8 cellular contexts compared by ENCODE assay signal in the genomic region with DNA sequence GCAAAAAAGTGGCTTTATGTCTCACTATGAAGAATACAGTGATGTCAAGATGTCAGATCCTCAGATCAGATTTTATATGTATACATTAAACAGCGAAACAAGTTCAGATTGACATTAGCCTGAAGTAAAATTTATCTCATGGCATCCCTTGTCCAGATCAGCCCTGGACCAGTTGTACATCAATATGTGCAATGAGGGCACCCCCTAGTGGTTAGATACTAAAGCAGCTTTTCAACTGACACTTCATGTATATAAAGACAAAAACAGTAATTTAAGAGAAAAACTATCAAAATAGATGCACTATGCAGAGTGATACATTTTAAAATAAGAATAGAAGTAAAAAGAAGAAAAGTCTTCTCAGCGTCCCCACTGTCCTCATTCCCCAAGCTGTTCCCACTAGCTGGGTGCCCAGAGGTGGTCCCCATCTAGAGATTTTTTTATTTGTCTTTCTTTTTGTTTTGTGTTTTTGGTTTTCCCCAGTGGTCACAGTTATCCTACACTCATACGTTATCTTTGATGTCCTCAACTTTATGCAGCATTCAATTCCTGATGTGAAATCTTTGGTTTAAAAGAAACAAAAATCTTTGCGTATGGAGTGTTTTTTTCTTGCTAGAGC.
DNase-seq lines count a peak whose midpoint lies in the region; ATAC-seq and TF ChIP-seq lines count a peak whose summit lies in the region.

No MANE protein-coding gene starts in this region.

- no peaks in the 10 kb centered on the region for H3K36me3 Mint-ChIP-seq in endodermal cell (ENCODE audit: low read depth)

- H3K4me3 ChIP-seq in endodermal cell (ENCODE audit: low read length): no peak overlapping the region

- TF ChIP-seq RAD21 in Ishikawa (IDR thresholded peaks at IDR 0.05; ENCODE audit: low read depth): peak; percentile 84

- H3K27me3 Mint-ChIP-seq in endodermal cell (ENCODE audit: insufficient read depth): no peaks in the 10 kb centered on the region

- no peak for TF ChIP-seq EP300 in Ishikawa (IDR thresholded peaks at IDR 0.05; ENCODE audit: borderline replicate concordance)

- DNase-seq in ELR (ENCODE audit: low read depth) (peak; percentile 72), GM20000 (ENCODE audit: low spot score) (peak; percentile 37), OCI-M2 (lab: John Stamatoyannopoulos, UW; ENCODE audit: unreplicated experiment) (peak; percentile 27), endodermal cell (peak; percentile 60), myocyte (ENCODE audit: low read depth) (peak; percentile 79), occipital lobe (lab: John Stamatoyannopoulos, UW) (no peak)

- TF ChIP-seq CTCF in GM20000 (IDR thresholded peaks at IDR 0.05; ENCODE audit: extremely low read depth, missing control alignments) (peak; percentile 53), endodermal cell (conservative IDR thresholded peaks at IDR 0.05) (peak; percentile 96)

- no peaks in the 10 kb centered on the region for H3K36me3 ChIP-seq in endodermal cell (ENCODE audit: control insufficient read depth, insufficient read depth, low read length)

- no peak overlapping the region for H3K27ac ChIP-seq in endodermal cell (ENCODE audit: low read depth, low read length)

- H3K4me3 Mint-ChIP-seq in endodermal cell: no peak overlapping the region

- H3K9me3 ChIP-seq in endodermal cell (ENCODE audit: control insufficient read depth, low read length): no peaks in the 10 kb centered on the region

- H3K9me3 Mint-ChIP-seq in endodermal cell: peaks cover 3% of the 10 kb centered on the region

- no peak overlapping the region for H3K9ac ChIP-seq in endodermal cell (ENCODE audit: extremely low read depth, low read length, poor library complexity, severe bottlenecking)

- ATAC-seq in HG02840 (IDR thresholded peaks at IDR 0.05; ENCODE audit: low FRiP score, unreplicated experiment): no peak

- H3K27me3 ChIP-seq in endodermal cell (ENCODE audit: control insufficient read depth, insufficient read depth, low read length, poor library complexity, severe bottlenecking): no peaks in the 10 kb centered on the region

- WGBS in endodermal cell (ENCODE audit: insufficient coverage in 1 of 2, insufficient read length in 1 of 2), 2 experiments: 29 to 46% methylated on average over 1 to 3 of the region's 4 CpGs

- H3K27ac Mint-ChIP-seq in endodermal cell: no peak overlapping the region

- no peaks in the 10 kb centered on the region for H3K4me1 ChIP-seq in endodermal cell (ENCODE audit: control insufficient read depth, insufficient read depth, low read length)

- H3K4me1 Mint-ChIP-seq in endodermal cell: no peaks in the 10 kb centered on the region

TF ChIP-seq in Ishikawa, 13 proteins besides CTCF, POLR2A, EP300 and RAD21:
- TF ChIP-seq, protein P1, sequence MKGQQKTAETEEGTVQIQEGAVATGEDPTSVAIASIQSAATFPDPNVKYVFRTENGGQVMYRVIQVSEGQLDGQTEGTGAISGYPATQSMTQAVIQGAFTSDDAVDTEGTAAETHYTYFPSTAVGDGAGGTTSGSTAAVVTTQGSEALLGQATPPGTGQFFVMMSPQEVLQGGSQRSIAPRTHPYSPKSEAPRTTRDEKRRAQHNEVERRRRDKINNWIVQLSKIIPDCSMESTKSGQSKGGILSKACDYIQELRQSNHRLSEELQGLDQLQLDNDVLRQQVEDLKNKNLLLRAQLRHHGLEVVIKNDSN (IDR thresholded peaks at IDR 0.05): no peak
- TF ChIP-seq, protein P2, sequence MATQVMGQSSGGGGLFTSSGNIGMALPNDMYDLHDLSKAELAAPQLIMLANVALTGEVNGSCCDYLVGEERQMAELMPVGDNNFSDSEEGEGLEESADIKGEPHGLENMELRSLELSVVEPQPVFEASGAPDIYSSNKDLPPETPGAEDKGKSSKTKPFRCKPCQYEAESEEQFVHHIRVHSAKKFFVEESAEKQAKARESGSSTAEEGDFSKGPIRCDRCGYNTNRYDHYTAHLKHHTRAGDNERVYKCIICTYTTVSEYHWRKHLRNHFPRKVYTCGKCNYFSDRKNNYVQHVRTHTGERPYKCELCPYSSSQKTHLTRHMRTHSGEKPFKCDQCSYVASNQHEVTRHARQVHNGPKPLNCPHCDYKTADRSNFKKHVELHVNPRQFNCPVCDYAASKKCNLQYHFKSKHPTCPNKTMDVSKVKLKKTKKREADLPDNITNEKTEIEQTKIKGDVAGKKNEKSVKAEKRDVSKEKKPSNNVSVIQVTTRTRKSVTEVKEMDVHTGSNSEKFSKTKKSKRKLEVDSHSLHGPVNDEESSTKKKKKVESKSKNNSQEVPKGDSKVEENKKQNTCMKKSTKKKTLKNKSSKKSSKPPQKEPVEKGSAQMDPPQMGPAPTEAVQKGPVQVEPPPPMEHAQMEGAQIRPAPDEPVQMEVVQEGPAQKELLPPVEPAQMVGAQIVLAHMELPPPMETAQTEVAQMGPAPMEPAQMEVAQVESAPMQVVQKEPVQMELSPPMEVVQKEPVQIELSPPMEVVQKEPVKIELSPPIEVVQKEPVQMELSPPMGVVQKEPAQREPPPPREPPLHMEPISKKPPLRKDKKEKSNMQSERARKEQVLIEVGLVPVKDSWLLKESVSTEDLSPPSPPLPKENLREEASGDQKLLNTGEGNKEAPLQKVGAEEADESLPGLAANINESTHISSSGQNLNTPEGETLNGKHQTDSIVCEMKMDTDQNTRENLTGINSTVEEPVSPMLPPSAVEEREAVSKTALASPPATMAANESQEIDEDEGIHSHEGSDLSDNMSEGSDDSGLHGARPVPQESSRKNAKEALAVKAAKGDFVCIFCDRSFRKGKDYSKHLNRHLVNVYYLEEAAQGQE (IDR thresholded peaks at IDR 0.05; ENCODE audit: low read depth): no peak
- TF ChIP-seq NFIC (IDR thresholded peaks at IDR 0.05) (no peak), YY1 (IDR thresholded peaks at IDR 0.05; ENCODE audit: low read depth) (no peak), FOXM1 (IDR thresholded peaks at IDR 0.05; ENCODE audit: borderline replicate concordance, low read depth) (no peak), TCF12 (IDR thresholded peaks at IDR 0.05; ENCODE audit: low read depth) (no peak), TEAD4 (IDR thresholded peaks at IDR 0.05) (no peak), CREB1 (IDR thresholded peaks at IDR 0.05; ENCODE audit: low read depth) (no peak)
- TF ChIP-seq, protein P3, sequence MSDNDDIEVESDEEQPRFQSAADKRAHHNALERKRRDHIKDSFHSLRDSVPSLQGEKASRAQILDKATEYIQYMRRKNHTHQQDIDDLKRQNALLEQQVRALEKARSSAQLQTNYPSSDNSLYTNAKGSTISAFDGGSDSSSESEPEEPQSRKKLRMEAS (IDR thresholded peaks at IDR 0.05): no peak
